In the genomic region with DNA sequence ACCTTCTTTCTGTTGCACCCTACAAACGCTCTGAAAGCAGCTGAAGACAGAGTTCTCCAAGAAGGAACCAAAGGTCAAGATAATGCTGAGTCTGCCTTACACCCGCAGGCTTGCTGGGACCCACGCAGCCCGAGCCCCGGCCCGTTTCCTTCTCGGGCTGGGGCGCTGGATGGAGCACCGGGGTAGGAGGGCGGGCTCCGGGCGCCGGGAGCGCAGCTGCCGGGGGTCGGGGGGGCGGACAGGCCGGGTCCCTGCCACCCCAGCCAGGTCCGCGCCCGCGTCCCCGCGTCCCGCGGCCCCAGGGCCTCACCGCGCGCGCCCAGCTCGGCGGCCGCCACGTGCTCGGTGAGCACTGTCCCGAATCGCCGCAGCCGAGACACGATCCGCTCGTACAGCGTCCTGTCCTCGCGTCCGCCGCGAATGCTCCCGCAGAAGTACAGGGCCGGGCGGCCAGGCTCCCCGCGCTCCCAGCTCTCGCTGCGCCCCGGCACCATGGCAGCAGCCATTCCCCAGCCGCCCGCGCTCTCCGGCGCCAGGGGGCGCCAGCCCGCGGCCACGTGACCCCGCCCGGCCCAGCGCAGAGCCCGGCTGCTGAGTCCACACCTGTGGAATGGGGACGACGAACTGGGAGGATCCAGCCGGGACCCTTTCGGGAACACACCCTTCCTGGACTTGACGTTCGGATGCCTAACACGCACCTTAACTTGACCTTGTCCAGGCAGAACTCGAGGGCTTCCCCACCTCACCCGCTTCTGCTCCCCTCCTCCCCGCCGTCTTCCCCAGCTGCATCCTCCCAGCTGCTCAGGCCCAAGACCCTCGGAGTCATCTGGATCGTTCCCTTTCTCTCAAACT, we compare ENCODE assay signal across 1 cellular context.
TF ChIP-seq lines count a peak whose summit lies in the region.

A gene with protein sequence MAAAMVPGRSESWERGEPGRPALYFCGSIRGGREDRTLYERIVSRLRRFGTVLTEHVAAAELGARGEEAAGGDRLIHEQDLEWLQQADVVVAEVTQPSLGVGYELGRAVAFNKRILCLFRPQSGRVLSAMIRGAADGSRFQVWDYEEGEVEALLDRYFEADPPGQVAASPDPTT (minus strand): TSS at position 531 of the 852 bp plus-strand sequence. CDS start 25 bp downstream, at position 506.

TF ChIP-seq in SK-N-SH, 30 proteins besides CTCF, POLR2A, EP300 and RAD21 (continued from another document):
- TF ChIP-seq, protein P1, sequence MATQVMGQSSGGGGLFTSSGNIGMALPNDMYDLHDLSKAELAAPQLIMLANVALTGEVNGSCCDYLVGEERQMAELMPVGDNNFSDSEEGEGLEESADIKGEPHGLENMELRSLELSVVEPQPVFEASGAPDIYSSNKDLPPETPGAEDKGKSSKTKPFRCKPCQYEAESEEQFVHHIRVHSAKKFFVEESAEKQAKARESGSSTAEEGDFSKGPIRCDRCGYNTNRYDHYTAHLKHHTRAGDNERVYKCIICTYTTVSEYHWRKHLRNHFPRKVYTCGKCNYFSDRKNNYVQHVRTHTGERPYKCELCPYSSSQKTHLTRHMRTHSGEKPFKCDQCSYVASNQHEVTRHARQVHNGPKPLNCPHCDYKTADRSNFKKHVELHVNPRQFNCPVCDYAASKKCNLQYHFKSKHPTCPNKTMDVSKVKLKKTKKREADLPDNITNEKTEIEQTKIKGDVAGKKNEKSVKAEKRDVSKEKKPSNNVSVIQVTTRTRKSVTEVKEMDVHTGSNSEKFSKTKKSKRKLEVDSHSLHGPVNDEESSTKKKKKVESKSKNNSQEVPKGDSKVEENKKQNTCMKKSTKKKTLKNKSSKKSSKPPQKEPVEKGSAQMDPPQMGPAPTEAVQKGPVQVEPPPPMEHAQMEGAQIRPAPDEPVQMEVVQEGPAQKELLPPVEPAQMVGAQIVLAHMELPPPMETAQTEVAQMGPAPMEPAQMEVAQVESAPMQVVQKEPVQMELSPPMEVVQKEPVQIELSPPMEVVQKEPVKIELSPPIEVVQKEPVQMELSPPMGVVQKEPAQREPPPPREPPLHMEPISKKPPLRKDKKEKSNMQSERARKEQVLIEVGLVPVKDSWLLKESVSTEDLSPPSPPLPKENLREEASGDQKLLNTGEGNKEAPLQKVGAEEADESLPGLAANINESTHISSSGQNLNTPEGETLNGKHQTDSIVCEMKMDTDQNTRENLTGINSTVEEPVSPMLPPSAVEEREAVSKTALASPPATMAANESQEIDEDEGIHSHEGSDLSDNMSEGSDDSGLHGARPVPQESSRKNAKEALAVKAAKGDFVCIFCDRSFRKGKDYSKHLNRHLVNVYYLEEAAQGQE (IDR thresholded peaks at IDR 0.05; ENCODE audit: low read depth, low read length), result no peak
- no peak for TF ChIP-seq EZH2phosphoT487 (IDR thresholded peaks at IDR 0.05; ENCODE audit: borderline replicate concordance, low read depth)
- TF ChIP-seq SIN3A (IDR thresholded peaks at IDR 0.05; ENCODE audit: borderline replicate concordance, low read depth, low read length), result peak; percentile 20; the same call in 1 of the 2 replicates
- TF ChIP-seq, protein P2, sequence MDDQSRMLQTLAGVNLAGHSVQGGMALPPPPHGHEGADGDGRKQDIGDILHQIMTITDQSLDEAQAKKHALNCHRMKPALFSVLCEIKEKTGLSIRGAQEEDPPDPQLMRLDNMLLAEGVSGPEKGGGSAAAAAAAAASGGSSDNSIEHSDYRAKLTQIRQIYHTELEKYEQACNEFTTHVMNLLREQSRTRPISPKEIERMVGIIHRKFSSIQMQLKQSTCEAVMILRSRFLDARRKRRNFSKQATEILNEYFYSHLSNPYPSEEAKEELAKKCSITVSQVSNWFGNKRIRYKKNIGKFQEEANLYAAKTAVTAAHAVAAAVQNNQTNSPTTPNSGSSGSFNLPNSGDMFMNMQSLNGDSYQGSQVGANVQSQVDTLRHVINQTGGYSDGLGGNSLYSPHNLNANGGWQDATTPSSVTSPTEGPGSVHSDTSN (IDR thresholded peaks at IDR 0.05), result no peak
- no peak for TF ChIP-seq JUND (IDR thresholded peaks at IDR 0.05)
- no peak for TF ChIP-seq FOXM1 (IDR thresholded peaks at IDR 0.05; ENCODE audit: low read depth)
- no peak for TF ChIP-seq FOXJ3 (CRISPR knock-in tag; IDR thresholded peaks at IDR 0.05)
- TF ChIP-seq GABPA (IDR thresholded peaks at IDR 0.05; ENCODE audit: low read depth), result no peak
- no peak for TF ChIP-seq NRF1 (IDR thresholded peaks at IDR 0.05; ENCODE audit: low read depth, low read length)
- peak; percentile 30; the same call in 1 of the 2 replicates for TF ChIP-seq POLR2AphosphoS5 (IDR thresholded peaks at IDR 0.05; ENCODE audit: low read depth, low read length)
- TF ChIP-seq TAF1 (IDR thresholded peaks at IDR 0.05; ENCODE audit: borderline replicate concordance, low read depth, low read length), result peak; percentile 61
- no peak for TF ChIP-seq TCF12 (IDR thresholded peaks at IDR 0.05)
- TF ChIP-seq, protein P3, sequence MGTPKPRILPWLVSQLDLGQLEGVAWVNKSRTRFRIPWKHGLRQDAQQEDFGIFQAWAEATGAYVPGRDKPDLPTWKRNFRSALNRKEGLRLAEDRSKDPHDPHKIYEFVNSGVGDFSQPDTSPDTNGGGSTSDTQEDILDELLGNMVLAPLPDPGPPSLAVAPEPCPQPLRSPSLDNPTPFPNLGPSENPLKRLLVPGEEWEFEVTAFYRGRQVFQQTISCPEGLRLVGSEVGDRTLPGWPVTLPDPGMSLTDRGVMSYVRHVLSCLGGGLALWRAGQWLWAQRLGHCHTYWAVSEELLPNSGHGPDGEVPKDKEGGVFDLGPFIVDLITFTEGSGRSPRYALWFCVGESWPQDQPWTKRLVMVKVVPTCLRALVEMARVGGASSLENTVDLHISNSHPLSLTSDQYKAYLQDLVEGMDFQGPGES (IDR thresholded peaks at IDR 0.05; ENCODE audit: low read depth, low read length), result no peak
- TF ChIP-seq MEF2A (IDR thresholded peaks at IDR 0.05; ENCODE audit: borderline replicate concordance, low read depth), result no peak
- peak; percentile 81 for TF ChIP-seq MXI1 (IDR thresholded peaks at IDR 0.05; ENCODE audit: low read depth, low read length)
- TF ChIP-seq SMC3 (IDR thresholded peaks at IDR 0.05; ENCODE audit: low read depth, low read length), result peak; percentile 57
- no peak for TF ChIP-seq TEAD4 (IDR thresholded peaks at IDR 0.05; ENCODE audit: borderline replicate concordance, insufficient read depth)
- TF ChIP-seq, protein P4, sequence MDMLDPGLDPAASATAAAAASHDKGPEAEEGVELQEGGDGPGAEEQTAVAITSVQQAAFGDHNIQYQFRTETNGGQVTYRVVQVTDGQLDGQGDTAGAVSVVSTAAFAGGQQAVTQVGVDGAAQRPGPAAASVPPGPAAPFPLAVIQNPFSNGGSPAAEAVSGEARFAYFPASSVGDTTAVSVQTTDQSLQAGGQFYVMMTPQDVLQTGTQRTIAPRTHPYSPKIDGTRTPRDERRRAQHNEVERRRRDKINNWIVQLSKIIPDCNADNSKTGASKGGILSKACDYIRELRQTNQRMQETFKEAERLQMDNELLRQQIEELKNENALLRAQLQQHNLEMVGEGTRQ (IDR thresholded peaks at IDR 0.05; ENCODE audit: borderline replicate concordance, low read depth, low read length), result peak; percentile 79
- TF ChIP-seq, protein P5, sequence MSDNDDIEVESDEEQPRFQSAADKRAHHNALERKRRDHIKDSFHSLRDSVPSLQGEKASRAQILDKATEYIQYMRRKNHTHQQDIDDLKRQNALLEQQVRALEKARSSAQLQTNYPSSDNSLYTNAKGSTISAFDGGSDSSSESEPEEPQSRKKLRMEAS (IDR thresholded peaks at IDR 0.05; ENCODE audit: low read depth), result peak; percentile 86; the same call in 1 of the 2 replicates
- no peak for TF ChIP-seq CHD2 (IDR thresholded peaks at IDR 0.05; ENCODE audit: low read length, partially characterized antibody)
- no peak for TF ChIP-seq FOSL2 (IDR thresholded peaks at IDR 0.05; ENCODE audit: borderline replicate concordance, low read depth)
- 0 out of 2 replicates have a peak, but pooled peaks have one; percentile 14 for TF ChIP-seq RCOR1 (IDR thresholded peaks at IDR 0.05; ENCODE audit: low read length)
- TF ChIP-seq, protein P6, sequence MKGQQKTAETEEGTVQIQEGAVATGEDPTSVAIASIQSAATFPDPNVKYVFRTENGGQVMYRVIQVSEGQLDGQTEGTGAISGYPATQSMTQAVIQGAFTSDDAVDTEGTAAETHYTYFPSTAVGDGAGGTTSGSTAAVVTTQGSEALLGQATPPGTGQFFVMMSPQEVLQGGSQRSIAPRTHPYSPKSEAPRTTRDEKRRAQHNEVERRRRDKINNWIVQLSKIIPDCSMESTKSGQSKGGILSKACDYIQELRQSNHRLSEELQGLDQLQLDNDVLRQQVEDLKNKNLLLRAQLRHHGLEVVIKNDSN (IDR thresholded peaks at IDR 0.05; ENCODE audit: borderline replicate concordance, low read depth), result peak; percentile 96
- TF ChIP-seq RXRA (IDR thresholded peaks at IDR 0.05; ENCODE audit: borderline replicate concordance, low read depth), result no peak
